Comparison of ENCODE assay signal across 10 cellular contexts in genomic region chr10:92284112-92284704, GRCh38. TPM values are rescaled to one million over a fixed set of nuclear protein-coding genes. Genes with fewer than 3 reads are reported as not detected.
DNase-seq lines count a peak whose midpoint lies in the region; ATAC-seq and TF ChIP-seq lines count a peak whose summit lies in the region.
"Had no signal": no experiment of that assay in that cellular context is flagged by ENCODE, and none has a peak within 500 bp of the region (broad histone marks: within the 10 kb centered on the region; RNA-seq: fewer than 3 reads in every experiment).

No MANE protein-coding gene starts in this region.

- no peaks in the 10 kb centered on the region for H3K36me3 ChIP-seq in OCI-LY3 (replicated peaks; ENCODE audit: low read depth, low read length)
- H3K36me3 ChIP-seq in gastroesophageal sphincter = no peaks in the 10 kb centered on the region
- no peaks in the 10 kb centered on the region for H3K36me3 ChIP-seq in prostate gland
- H3K36me3 ChIP-seq in PC-3 (ENCODE audit: low read depth, low read length) = no peaks in the 10 kb centered on the region

- H3K9me2 ChIP-seq in PC-3 (replicated peaks; ENCODE audit: low read length) = no peaks in the 10 kb centered on the region

- intact Hi-C loops in prostate gland (cut with DNase I) = no loop called here
- intact Hi-C loops in PC-3 (cut with micrococcal nuclease) = no loop called here

- H3K9me3 ChIP-seq in OCI-LY3 (ENCODE audit: insufficient read depth, low read length) = no peaks in the 10 kb centered on the region
- no peaks in the 10 kb centered on the region for H3K9me3 ChIP-seq in gastroesophageal sphincter
- H3K9me3 ChIP-seq in prostate gland = no peaks in the 10 kb centered on the region
- no peaks in the 10 kb centered on the region for H3K9me3 ChIP-seq in PC-3 (ENCODE audit: low read length)
- H3K9me3 ChIP-seq: Caco-2 had no signal

- WGBS in gastroesophageal sphincter (ENCODE audit: low coverage in 1 of 2), 2 donors = 72 to 75% methylated on average over 6 to 9 of the region's 10 CpGs
- WGBS in prostate gland = 71% methylated on average over 10 of the region's 10 CpGs

- H3K4me2 ChIP-seq in OCI-LY3 (ENCODE audit: low read length) (peak overlapping the region; percentile 26; the same call in 1 of the 2 replicates), PC-3 (ENCODE audit: low read length) (no peak overlapping the region)

- TF ChIP-seq CTCF in GM10266 (IDR thresholded peaks at IDR 0.05; ENCODE audit: control insufficient read depth, insufficient read depth, low read depth, missing control alignments) (no peak), OCI-LY3 (IDR thresholded peaks at IDR 0.05; ENCODE audit: low read depth, low read length) (no peak), gastroesophageal sphincter (IDR thresholded peaks at IDR 0.05) (no peak), prostate gland (IDR thresholded peaks at IDR 0.05) (no peak), PC-3 (conservative IDR thresholded peaks at IDR 0.05; ENCODE audit: low read depth, low read length) (no peak)

- no peak overlapping the region for H3K9ac ChIP-seq in OCI-LY3 (ENCODE audit: low read length)
- no peak overlapping the region for H3K9ac ChIP-seq in PC-3 (ENCODE audit: low read length)

- CTCF ChIA-PET in PC-3 (lab: Charles Lee) = no interaction called here

- POLR2A ChIA-PET in PC-3 (lab: Charles Lee; ENCODE audit: unreplicated experiment) = no interaction called here

- ATAC-seq in gastroesophageal sphincter = peak; percentile 73
- no peak for ATAC-seq in HG03039 (IDR thresholded peaks at IDR 0.05; ENCODE audit: unreplicated experiment)
- ATAC-seq in GM21576 (IDR thresholded peaks at IDR 0.05; ENCODE audit: unreplicated experiment) = no peak
- no peak for ATAC-seq in PC-3

- H3K27ac ChIP-seq in OCI-LY3 (ENCODE audit: low read length) (no peak overlapping the region), gastroesophageal sphincter (peak overlapping the region; percentile 77 to 89 (median 84)), prostate gland (peak overlapping the region; percentile 57 to 72), PC-3 (ENCODE audit: low read length) (no peak overlapping the region)

- TF ChIP-seq EP300 in gastroesophageal sphincter (IDR thresholded peaks at IDR 0.05) = no peak

- no peaks in the 10 kb centered on the region for H3F3A ChIP-seq in PC-3 (ENCODE audit: low read length, unreplicated experiment)

- no peak for TF ChIP-seq POLR2A in gastroesophageal sphincter (IDR thresholded peaks at IDR 0.05)
- no peak for TF ChIP-seq POLR2A in prostate gland (IDR thresholded peaks at IDR 0.05)

- DNase-seq in GM10266 (ENCODE audit: extremely low spot score) = peak; percentile 21
- DNase-seq in prostate gland (ENCODE audit: low spot score) = no peak
- DNase-seq in ACHN = no peak
- no peak for DNase-seq in PC-3
- DNase-seq: Caco-2, RPMI8226 had no signal

- H2AFZ ChIP-seq in OCI-LY3 (ENCODE audit: low read depth, low read length) = no peak overlapping the region
- no peak overlapping the region for H2AFZ ChIP-seq in PC-3 (ENCODE audit: low read length)

- H4K20me1 ChIP-seq in OCI-LY3 (ENCODE audit: insufficient read depth, low read length) = no peaks in the 10 kb centered on the region
- no peaks in the 10 kb centered on the region for H4K20me1 ChIP-seq in PC-3 (ENCODE audit: low read length)

- in situ Hi-C loops in ACHN (cut with HindIII; ENCODE audit: low pct_ligation_motif_present, low pct_unique_long_range_greater_than_20kb, low sequenced_read_pairs) = no loop called here

- H3K4me3 ChIP-seq in OCI-LY3 (ENCODE audit: low read length) = no peak overlapping the region
- H3K4me3 ChIP-seq in gastroesophageal sphincter = no peak overlapping the region
- H3K4me3 ChIP-seq in prostate gland = no peak overlapping the region
- H3K4me3 ChIP-seq in PC-3 (ENCODE audit: low read length) = no peak overlapping the region

- BruUV-seq in PC-3 (replicated peaks; lab: Mats Ljungman, UMichigan) = no TSS peak

- H3K4me1 ChIP-seq in OCI-LY3 (ENCODE audit: low read length) = no peaks in the 10 kb centered on the region
- peaks cover 0 to 39% (median 3%) of the 10 kb centered on the region in 3 donors for H3K4me1 ChIP-seq in gastroesophageal sphincter
- no peaks in the 10 kb centered on the region for H3K4me1 ChIP-seq in prostate gland (replicated peaks)
- H3K4me1 ChIP-seq in PC-3 (ENCODE audit: insufficient read depth, low read length) = no peaks in the 10 kb centered on the region
- H3K4me1 ChIP-seq: Caco-2 had no signal

- H3K79me2 ChIP-seq in OCI-LY3 (ENCODE audit: low read length) (no peaks in the 10 kb centered on the region), PC-3 (ENCODE audit: low read length) (no peaks in the 10 kb centered on the region)

- H3K27me3 ChIP-seq in OCI-LY3 (ENCODE audit: low read depth, low read length) = no peaks in the 10 kb centered on the region
- no peaks in the 10 kb centered on the region for H3K27me3 ChIP-seq in gastroesophageal sphincter
- H3K27me3 ChIP-seq in prostate gland (replicated peaks; ENCODE audit: insufficient read depth) = no peaks in the 10 kb centered on the region
- no peaks in the 10 kb centered on the region for H3K27me3 ChIP-seq in PC-3 (ENCODE audit: low read length)

RNA-seq across cellular contexts. Expression of gene CPEB3, which starts 6.7 kb away (rescaled TPM):
- total RNA-seq in gastroesophageal sphincter (10 to 100 TPM in 2 of 4 donors, 1 to 10 TPM in 2; 4.7 to 11.8 (median 9.7) TPM), prostate gland (10 to 100 TPM; 10.6 to 16.9 TPM), PC-3 (2014; rRNA removed) (0.80 and 1.3 TPM in 2 replicates)

RNA-seq across cellular contexts. Expression of gene MARCHF5, which starts 6.8 kb away (rescaled TPM):
- 10 to 100 TPM; 11.5 to 16.0 (median 14.1) TPM for total RNA-seq in gastroesophageal sphincter
- total RNA-seq in prostate gland = 10 to 100 TPM; 20.8 TPM
- total RNA-seq in PC-3 (2014; rRNA removed) = 6.7 and 7.4 TPM in 2 replicates

Comparison
In these comparisons a context has a peak if more than half of its experiments do, and no peak if none do; other contexts are left out.
1. H3K27ac ChIP-seq: peak in gastroesophageal sphincter (4 of 4) and prostate gland (2 of 2); none in OCI-LY3 (single experiment) and PC-3 (single experiment).